10 cellular contexts compared by ENCODE assay signal in the genomic region with DNA sequence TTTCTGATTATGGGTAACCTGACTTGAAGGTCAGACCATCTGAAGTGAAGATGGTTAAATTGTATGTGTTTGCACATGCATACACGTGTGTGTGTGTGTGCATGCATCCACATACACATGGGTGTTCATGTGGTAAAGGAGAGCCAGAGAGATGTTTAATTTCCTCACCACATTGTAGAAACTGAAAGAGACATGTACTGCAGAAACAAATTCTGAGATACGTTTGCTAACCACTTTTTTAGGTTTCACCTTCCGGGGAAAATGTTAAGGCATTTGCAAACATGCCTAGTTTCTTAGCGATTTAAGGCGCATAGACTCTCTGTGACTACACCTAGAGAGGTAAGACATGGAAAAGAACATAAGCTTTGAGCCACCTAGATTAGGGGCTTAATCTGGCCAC.
A peak's percentile ranks its signal among the peaks of the same experiment; 100 is the strongest.
DNase-seq lines count a peak whose midpoint lies in the region; ATAC-seq lines count a peak whose summit lies in the region.
"Had no signal": no experiment of that assay in that cellular context is flagged by ENCODE, and none has a peak within 500 bp of the region (broad histone marks: within the 10 kb centered on the region; RNA-seq: fewer than 3 reads in every experiment).

No MANE protein-coding gene starts in this region.

- no peaks in the 10 kb centered on the region for H3K9me3 Mint-ChIP-seq in memory B cell
- H3K9me3 Mint-ChIP-seq: dendritic cell treated with granulocyte-macrophage colony-stimulating factor and Interleukin-4, amounts not matched to agents 40 ng/mL and 50 ng/mL, for 4 days had no signal

- peaks cover 20% of the 10 kb centered on the region for H3K4me1 Mint-ChIP-seq in memory B cell

- H3K36me3 Mint-ChIP-seq in memory B cell, result no peaks in the 10 kb centered on the region

- H3K27me3 Mint-ChIP-seq in memory B cell, result no peaks in the 10 kb centered on the region
- H3K27me3 Mint-ChIP-seq: dendritic cell treated with granulocyte-macrophage colony-stimulating factor and Interleukin-4, amounts not matched to agents 40 ng/mL and 50 ng/mL, for 4 days had no signal

- ATAC-seq in GM18520 (IDR thresholded peaks at IDR 0.05; ENCODE audit: unreplicated experiment) (peak; percentile 48), GM21447 (IDR thresholded peaks at IDR 0.05; ENCODE audit: unreplicated experiment) (peak; percentile 66), HG03457 (IDR thresholded peaks at IDR 0.05; ENCODE audit: unreplicated experiment) (peak; percentile 56), memory B cell (ENCODE audit: low read depth) (peak; percentile 55)

- no peak overlapping the region for H3K4me3 Mint-ChIP-seq in memory B cell
- H3K4me3 Mint-ChIP-seq: dendritic cell treated with granulocyte-macrophage colony-stimulating factor and Interleukin-4, amounts not matched to agents 40 ng/mL and 50 ng/mL, for 4 days had no signal

- peak overlapping the region; percentile 6 for H3K27ac Mint-ChIP-seq in memory B cell
- H3K27ac Mint-ChIP-seq: dendritic cell treated with granulocyte-macrophage colony-stimulating factor and Interleukin-4, amounts not matched to agents 40 ng/mL and 50 ng/mL, for 4 days had no signal

- no peak for DNase-seq in memory B cell (ENCODE audit: low spot score in 2 of 2)
- no peak for DNase-seq in NCI-H69 (lab: John Stamatoyannopoulos, UW)
- DNase-seq in mesenteric fat pad (ENCODE audit: low spot score), result no peak
- no peak for DNase-seq in OCI-M2 (lab: John Stamatoyannopoulos, UW; ENCODE audit: unreplicated experiment)
- DNase-seq: EL, hippocampal formation had no signal
